In the genomic region with DNA sequence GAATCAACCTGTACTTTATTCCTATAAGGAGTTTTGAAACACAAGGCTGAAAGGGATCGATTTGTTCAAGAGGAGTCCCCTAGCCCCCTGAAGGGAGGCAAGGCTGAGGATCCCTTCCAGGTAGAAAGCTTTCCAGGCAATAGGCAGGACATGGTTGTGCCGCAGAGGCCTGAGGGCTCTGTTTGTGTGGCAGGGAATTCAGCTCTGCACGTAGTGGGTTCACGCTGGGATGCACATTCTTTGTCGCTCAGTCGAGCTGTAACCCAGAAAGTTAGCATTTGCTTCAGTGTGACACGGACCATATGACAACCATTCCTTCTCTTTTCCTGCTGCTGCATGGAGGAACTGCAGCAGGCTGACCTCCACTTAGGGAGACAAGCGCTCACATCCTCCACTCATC, we compare ENCODE assay signal across 21 cellular contexts.
DNase-seq lines count a peak whose midpoint lies in the region; ATAC-seq and TF ChIP-seq lines count a peak whose summit lies in the region.
"Had no signal": no experiment of that assay in that cellular context is flagged by ENCODE, and none has a peak within 500 bp of the region (broad histone marks: within the 10 kb centered on the region; RNA-seq: fewer than 3 reads in every experiment).

No MANE protein-coding gene starts in this region.

- DNase-seq in ELF-1 (ENCODE audit: low read depth, low spot score) = peak; percentile 53
- DNase-seq in Panc1 (ENCODE audit: low read depth, low spot score) = no peak
- DNase-seq in endodermal cell = peak; percentile 49
- DNase-seq in neural progenitor cell (ENCODE audit: low spot score) = peak; percentile 24
- no peak for DNase-seq in NCI-H2081 treated with DMSO at 0.1 percent for 48 hours (lab: John Stamatoyannopoulos, UW)
- no peak for DNase-seq in posterior vena cava (ENCODE audit: low spot score)
- DNase-seq: CD4-positive, alpha-beta T cell; CD8-positive, alpha-beta memory T cell; DMS 273 treated with DMSO at 0.1 percent for 48 hours; DMS79; EL; GF-D8; GOT3; H7; HCEC 1CT had no signal

- intact Hi-C loops in Panc1 (cut with micrococcal nuclease; ENCODE audit: unreplicated experiment) (no loop called here), posterior vena cava (cut with DNase I) (no loop called here)

- CTCF ChIA-PET in Panc1 (lab: Charles Lee) = no interaction called here

- no peak overlapping the region for H3K4me3 Mint-ChIP-seq in endodermal cell
- no peak overlapping the region for H3K4me3 Mint-ChIP-seq in neural progenitor cell
- H3K4me3 Mint-ChIP-seq: B cell; CD4-positive, alpha-beta T cell; CD8-positive, alpha-beta memory T cell had no signal

- H3K9ac ChIP-seq in endodermal cell (ENCODE audit: extremely low read depth, low read length, poor library complexity, severe bottlenecking) = no peak overlapping the region
- no peak overlapping the region for H3K9ac ChIP-seq in neural progenitor cell
- H3K9ac ChIP-seq: BLaER1 had no signal

- H3K4me2 ChIP-seq in neural progenitor cell = no peak overlapping the region
- H3K4me2 ChIP-seq: BLaER1 had no signal

- H3K9me3 Mint-ChIP-seq in endodermal cell = no peaks in the 10 kb centered on the region
- H3K9me3 Mint-ChIP-seq in neural progenitor cell = no peaks in the 10 kb centered on the region

- no peak overlapping the region for H3K27ac Mint-ChIP-seq in endodermal cell
- no peak overlapping the region for H3K27ac Mint-ChIP-seq in neural progenitor cell
- H3K27ac Mint-ChIP-seq: B cell; CD4-positive, alpha-beta T cell; CD8-positive, alpha-beta memory T cell had no signal

- no peaks in the 10 kb centered on the region for H3K36me3 Mint-ChIP-seq in endodermal cell (ENCODE audit: low read depth)
- no peaks in the 10 kb centered on the region for H3K36me3 Mint-ChIP-seq in neural progenitor cell
- H3K36me3 Mint-ChIP-seq: CD8-positive, alpha-beta memory T cell had no signal

- no peak for TF ChIP-seq CTCF in Panc1 (IDR thresholded peaks at IDR 0.05)
- no peak for TF ChIP-seq CTCF in endodermal cell (conservative IDR thresholded peaks at IDR 0.05)
- no peak for TF ChIP-seq CTCF in neural progenitor cell (IDR thresholded peaks at IDR 0.05)

- H3K36me3 ChIP-seq in Panc1 (ENCODE audit: control insufficient read depth, insufficient read depth, low read length) = no peaks in the 10 kb centered on the region
- no peaks in the 10 kb centered on the region for H3K36me3 ChIP-seq in endodermal cell (ENCODE audit: control insufficient read depth, insufficient read depth, low read length)
- H3K36me3 ChIP-seq in neural progenitor cell = no peaks in the 10 kb centered on the region
- H3K36me3 ChIP-seq: BLaER1 had no signal

- ATAC-seq in Panc1 (peak; percentile 31; the same call in 1 of the 2 replicates), HG03175 (IDR thresholded peaks at IDR 0.05; ENCODE audit: unreplicated experiment) (no peak), HG02759 (IDR thresholded peaks at IDR 0.05; ENCODE audit: unreplicated experiment) (no peak)

- H3K9me3 ChIP-seq in Panc1 (ENCODE audit: control insufficient read depth, insufficient read depth, low read depth, low read length) (no peaks in the 10 kb centered on the region), endodermal cell (ENCODE audit: control insufficient read depth, low read length) (no peaks in the 10 kb centered on the region), neural progenitor cell (ENCODE audit: low read depth) (no peaks in the 10 kb centered on the region)
- H3K9me3 ChIP-seq: BLaER1 had no signal

- H3K27me3 Mint-ChIP-seq in endodermal cell (ENCODE audit: insufficient read depth) = no peaks in the 10 kb centered on the region
- H3K27me3 Mint-ChIP-seq in neural progenitor cell (ENCODE audit: insufficient read depth, low read depth) = no peaks in the 10 kb centered on the region
- H3K27me3 Mint-ChIP-seq: CD4-positive, alpha-beta T cell; CD8-positive, alpha-beta memory T cell had no signal

- no peaks in the 10 kb centered on the region for H3K4me1 Mint-ChIP-seq in endodermal cell
- H3K4me1 Mint-ChIP-seq in neural progenitor cell = peaks cover 9% of the 10 kb centered on the region
- H3K4me1 Mint-ChIP-seq: B cell; CD8-positive, alpha-beta memory T cell had no signal

- no peaks in the 10 kb centered on the region for H3F3A ChIP-seq in neural progenitor cell (ENCODE audit: low read depth)

- H4K20me1 ChIP-seq in neural progenitor cell (ENCODE audit: low read depth) = no peaks in the 10 kb centered on the region
- H4K20me1 ChIP-seq: BLaER1 had no signal

- H3K4me1 ChIP-seq in Panc1 (ENCODE audit: control insufficient read depth, insufficient read depth, low read length) (peaks cover 6% of the 10 kb centered on the region; the same call in 1 of the 2 replicates), endodermal cell (ENCODE audit: control insufficient read depth, insufficient read depth, low read length) (no peaks in the 10 kb centered on the region), neural progenitor cell (no peaks in the 10 kb centered on the region)
- H3K4me1 ChIP-seq: BLaER1 had no signal

- H2AFZ ChIP-seq in neural progenitor cell (replicated peaks) = no peak overlapping the region

- H3K27me3 ChIP-seq in Panc1 (ENCODE audit: control insufficient read depth, insufficient read depth, low read length) (no peaks in the 10 kb centered on the region), endodermal cell (ENCODE audit: control insufficient read depth, insufficient read depth, low read length, poor library complexity, severe bottlenecking) (no peaks in the 10 kb centered on the region), neural progenitor cell (no peaks in the 10 kb centered on the region)
- H3K27me3 ChIP-seq: BLaER1 had no signal

- POLR2A ChIA-PET in Panc1 (lab: Charles Lee) = no interaction called here

- H3K27ac ChIP-seq in Panc1 (ENCODE audit: low read length) (peak overlapping the region; percentile 10), endodermal cell (ENCODE audit: low read depth, low read length) (no peak overlapping the region), neural progenitor cell (no peak overlapping the region)
- H3K27ac ChIP-seq: 22Rv1, BLaER1, C4-2B had no signal

- no TSS peak for BruUV-seq in Panc1 (replicated peaks; lab: Mats Ljungman, UMichigan)

- H3K79me2 ChIP-seq in neural progenitor cell (ENCODE audit: low read depth) = no peaks in the 10 kb centered on the region

- 82 to 86% methylated on average over 7 to 8 of the region's 8 CpGs for WGBS in endodermal cell (ENCODE audit: insufficient coverage in 1 of 2, insufficient read length in 1 of 2), 2 experiments

- H3K4me3 ChIP-seq in Panc1 (ENCODE audit: low read depth in 2 of 2, low read length in 2 of 2) = no peak overlapping the region
- no peak overlapping the region for H3K4me3 ChIP-seq in endodermal cell (ENCODE audit: low read length)
- no peak overlapping the region for H3K4me3 ChIP-seq in neural progenitor cell
- H3K4me3 ChIP-seq: BLaER1 had no signal

- in situ Hi-C loops in Panc1 (cut with HindIII; ENCODE audit: low pct_unique_long_range_greater_than_20kb, low sequenced_read_pairs) = no loop called here

Comparison
In these comparisons a context has a peak if more than half of its experiments do, and no peak if none do; other contexts are left out.
1. DNase-seq: peak in ELF-1 (single experiment), endodermal cell (single experiment) and neural progenitor cell (single experiment); none in Panc1 (single experiment), NCI-H2081 treated with DMSO at 0.1 percent for 48 hours (single experiment) and posterior vena cava (single experiment).